7 cellular contexts compared by ENCODE assay signal in the genomic region with DNA sequence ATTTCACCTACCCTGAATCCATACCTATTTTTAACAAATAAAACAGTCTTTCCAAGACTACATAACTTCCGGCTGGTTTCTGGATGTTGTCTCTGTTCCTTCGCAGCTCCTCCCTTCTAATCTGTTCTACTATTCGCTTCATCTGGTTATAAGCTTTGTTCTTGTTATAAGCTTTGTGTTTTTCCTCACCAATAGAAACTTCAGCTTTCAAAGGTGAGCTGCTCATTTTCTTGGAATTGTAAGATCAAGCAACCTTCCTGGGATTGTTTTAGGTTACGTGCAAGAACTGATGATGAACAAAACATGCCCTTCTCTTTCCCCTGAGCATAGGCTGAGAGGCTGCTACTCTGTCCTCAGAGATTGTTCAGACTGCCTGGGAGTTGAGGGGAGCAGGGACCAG. TPM values are rescaled to one million over a fixed set of nuclear protein-coding genes. Genes with fewer than 3 reads are reported as not detected.
DNase-seq lines count a peak whose midpoint lies in the region; ATAC-seq and TF ChIP-seq lines count a peak whose summit lies in the region.

No MANE protein-coding gene starts in this region.

- ATAC-seq in activated B cell treated with CpG ODN at 0.5 μM for 24 hours (ENCODE audit: low read depth) (no peak), HG03175 (IDR thresholded peaks at IDR 0.05; ENCODE audit: unreplicated experiment) (no peak), GM21515 (IDR thresholded peaks at IDR 0.05; ENCODE audit: unreplicated experiment) (no peak)

- H3K4me3 Mint-ChIP-seq in activated B cell treated with CpG ODN at 0.5 μM for 24 hours: peak overlapping the region; percentile 90

- H3K27me3 ChIP-seq in hepatocyte (peaks cover 21% of the 10 kb centered on the region), spleen (replicated peaks in 1 of 7) (no peaks in the 10 kb centered on the region)

- no peaks in the 10 kb centered on the region for H3K9me2 ChIP-seq in hepatocyte (replicated peaks; ENCODE audit: insufficient read depth)

- POLR2A ChIA-PET in HEK293 (lab: Yijun Ruan, JAX): interaction anchor here (1.1 to 3.5 kb wide), 2 partner anchors 11 to 90 kb away, joined by 6 to 16 read pairs; a partner anchor contains a TSS
- POLR2A ChIA-PET in activated B cell treated with CpG ODN at 0.5 μM for 24 hours (lab: Charles Lee): interaction anchor here (0.5 to 5.2 kb wide), 6 partner anchors 41 to 130 kb away, joined by 3 to 34 read pairs (median 20); a partner anchor contains a TSS

- no peaks in the 10 kb centered on the region for H4K20me1 ChIP-seq in hepatocyte (ENCODE audit: insufficient read depth, poor library complexity, severe bottlenecking)

- H2AFZ ChIP-seq in hepatocyte: peak overlapping the region; percentile 85

- H3K4me1 ChIP-seq in HEK293 (ENCODE audit: control insufficient read depth, insufficient read depth, low read length): peaks cover 9% of the 10 kb centered on the region
- H3K4me1 ChIP-seq in hepatocyte (ENCODE audit: insufficient read depth): peaks cover 4% of the 10 kb centered on the region
- H3K4me1 ChIP-seq in spleen: peaks cover 9 to 79% (median 46%) of the 10 kb centered on the region in 6 donors

- intact Hi-C loops in activated B cell treated with CpG ODN at 0.5 μM for 24 hours (cut with micrococcal nuclease) (no loop called here), spleen (cut with DNase I; ENCODE audit: low total_unique reads) (loop anchor here (10.0 kb wide), 2 partner anchors 49 to 151 kb away; no protein-coding TSS in a partner anchor)

- H3K27ac ChIP-seq in HEK293 (ENCODE audit: extremely low read depth, low read depth, low read length): no peak overlapping the region
- H3K27ac ChIP-seq in hepatocyte: no peak overlapping the region
- H3K27ac ChIP-seq in spleen: peak overlapping the region in 7 of 8 donors; percentile 27 to 97 (median 95)

- DNase-seq in activated B cell treated with CpG ODN at 0.5 μM for 24 hours (no peak), hepatocyte (ENCODE audit: low spot score) (no peak), spleen (no peak), germinal center (ENCODE audit: low spot score) (no peak)

- CTCF ChIA-PET in HEK293 (lab: Yijun Ruan, JAX): interaction anchor here (0.7 to 1.3 kb wide), 7 partner anchors 15 to 90 kb away, joined by 3 to 4 read pairs (median 3); no protein-coding TSS in a partner anchor
- CTCF ChIA-PET in activated B cell treated with CpG ODN at 0.5 μM for 24 hours (lab: Charles Lee): interaction anchor here (1.2 to 4.3 kb wide), 2 partner anchors 28 to 89 kb away, joined by 5 to 15 read pairs; a partner anchor contains a TSS

- H3K79me2 ChIP-seq in hepatocyte: peaks cover 5% of the 10 kb centered on the region

- H3K27me3 Mint-ChIP-seq in activated B cell treated with CpG ODN at 0.5 μM for 24 hours: no peaks in the 10 kb centered on the region

- 67% methylated on average over 4 of the region's 4 CpGs for WGBS in hepatocyte (ENCODE audit: low lambda C conversion rate, missing lambda C conversion rate)
- 30 to 63% (median 59%) methylated on average over 4 of the region's 4 CpGs for WGBS in spleen, 5 donors

- H3K36me3 ChIP-seq in HEK293 (ENCODE audit: control insufficient read depth in 2 of 2, insufficient read depth in 1 of 2, low read length in 2 of 2): no peaks in the 10 kb centered on the region
- H3K36me3 ChIP-seq in hepatocyte (replicated peaks; ENCODE audit: insufficient read depth, low read depth): no peaks in the 10 kb centered on the region
- H3K36me3 ChIP-seq in spleen: peaks cover 0 to 16% (median 0%) of the 10 kb centered on the region in 6 donors

- H3K4me2 ChIP-seq in hepatocyte: peak overlapping the region; percentile 93

- H3K4me3 ChIP-seq in HEK293 (ENCODE audit: low read depth, low read length) (peak overlapping the region; percentile 65), hepatocyte (peak overlapping the region; percentile 81), spleen (peak overlapping the region; percentile 68 to 99 (median 94))

- H3K4me1 Mint-ChIP-seq in activated B cell treated with CpG ODN at 0.5 μM for 24 hours: peaks cover 48% of the 10 kb centered on the region

- no peaks in the 10 kb centered on the region for H3K9me3 Mint-ChIP-seq in activated B cell treated with CpG ODN at 0.5 μM for 24 hours

- H3K36me3 Mint-ChIP-seq in activated B cell treated with CpG ODN at 0.5 μM for 24 hours (ENCODE audit: low read depth): peaks cover 10% of the 10 kb centered on the region

- no peak for TF ChIP-seq CTCF in HEK293 (tag by site-specific recombination; IDR thresholded peaks at IDR 0.05)
- TF ChIP-seq CTCF in activated B cell treated with CpG ODN at 0.5 μM for 24 hours (IDR thresholded peaks at IDR 0.05): no peak
- TF ChIP-seq CTCF in hepatocyte (IDR thresholded peaks at IDR 0.05; ENCODE audit: poor library complexity): no peak
- TF ChIP-seq CTCF in spleen (IDR thresholded peaks at IDR 0.05 in 8 of 11, conservative IDR thresholded peaks at IDR 0.05 in 3 of 11): no peak

- peak overlapping the region; percentile 85 for H3K27ac Mint-ChIP-seq in activated B cell treated with CpG ODN at 0.5 μM for 24 hours

- TF ChIP-seq POLR2A in spleen (IDR thresholded peaks at IDR 0.05): no peak

- H3K9me3 ChIP-seq in HEK293 (ENCODE audit: control insufficient read depth, insufficient read depth, low read depth, low read length) (no peaks in the 10 kb centered on the region), hepatocyte (ENCODE audit: low read depth) (no peaks in the 10 kb centered on the region), spleen (no peaks in the 10 kb centered on the region)

TF ChIP-seq in HEK293, 187 proteins besides CTCF, POLR2A, EP300 and RAD21:
- TF ChIP-seq ZNF138 (tag by site-specific recombination; IDR thresholded peaks at IDR 0.05; ENCODE audit: borderline replicate concordance) (no peak), ZSCAN23 (tag by site-specific recombination; IDR thresholded peaks at IDR 0.05) (no peak), ZNF664 (tag by site-specific recombination; IDR thresholded peaks at IDR 0.05) (no peak), ZNF266 (tag by site-specific recombination; IDR thresholded peaks at IDR 0.05; ENCODE audit: low read depth) (no peak), ZNF549 (tag by site-specific recombination; IDR thresholded peaks at IDR 0.05) (no peak), ZNF341 (tag by site-specific recombination; IDR thresholded peaks at IDR 0.05; ENCODE audit: low read depth) (no peak), ZNF169 (tag by site-specific recombination; IDR thresholded peaks at IDR 0.05) (no peak), ZNF701 (tag by site-specific recombination; IDR thresholded peaks at IDR 0.05) (no peak), ZNF175 (tag by site-specific recombination; IDR thresholded peaks at IDR 0.05) (no peak), ZNF311 (tag by site-specific recombination; IDR thresholded peaks at IDR 0.05; ENCODE audit: borderline replicate concordance) (no peak), ZXDB (tag by site-specific recombination; IDR thresholded peaks at IDR 0.05) (no peak), GFI1B (tag by site-specific recombination; IDR thresholded peaks at IDR 0.05) (no peak), ZBTB8A (tag by site-specific recombination; IDR thresholded peaks at IDR 0.05) (no peak), ZNF558 (tag by site-specific recombination; IDR thresholded peaks at IDR 0.05) (no peak), ZNF529 (tag by site-specific recombination; IDR thresholded peaks at IDR 0.05; ENCODE audit: insufficient replicate concordance) (no peak), ZNF350 (tag by site-specific recombination; IDR thresholded peaks at IDR 0.05) (no peak), ZNF473 (tag by site-specific recombination; IDR thresholded peaks at IDR 0.05) (no peak)
- TF ChIP-seq, protein P1, sequence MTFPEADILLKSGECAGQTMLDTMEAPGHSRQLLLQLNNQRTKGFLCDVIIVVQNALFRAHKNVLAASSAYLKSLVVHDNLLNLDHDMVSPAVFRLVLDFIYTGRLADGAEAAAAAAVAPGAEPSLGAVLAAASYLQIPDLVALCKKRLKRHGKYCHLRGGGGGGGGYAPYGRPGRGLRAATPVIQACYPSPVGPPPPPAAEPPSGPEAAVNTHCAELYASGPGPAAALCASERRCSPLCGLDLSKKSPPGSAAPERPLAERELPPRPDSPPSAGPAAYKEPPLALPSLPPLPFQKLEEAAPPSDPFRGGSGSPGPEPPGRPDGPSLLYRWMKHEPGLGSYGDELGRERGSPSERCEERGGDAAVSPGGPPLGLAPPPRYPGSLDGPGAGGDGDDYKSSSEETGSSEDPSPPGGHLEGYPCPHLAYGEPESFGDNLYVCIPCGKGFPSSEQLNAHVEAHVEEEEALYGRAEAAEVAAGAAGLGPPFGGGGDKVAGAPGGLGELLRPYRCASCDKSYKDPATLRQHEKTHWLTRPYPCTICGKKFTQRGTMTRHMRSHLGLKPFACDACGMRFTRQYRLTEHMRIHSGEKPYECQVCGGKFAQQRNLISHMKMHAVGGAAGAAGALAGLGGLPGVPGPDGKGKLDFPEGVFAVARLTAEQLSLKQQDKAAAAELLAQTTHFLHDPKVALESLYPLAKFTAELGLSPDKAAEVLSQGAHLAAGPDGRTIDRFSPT (tag by site-specific recombination; IDR thresholded peaks at IDR 0.05): no peak
- TF ChIP-seq, protein P2, sequence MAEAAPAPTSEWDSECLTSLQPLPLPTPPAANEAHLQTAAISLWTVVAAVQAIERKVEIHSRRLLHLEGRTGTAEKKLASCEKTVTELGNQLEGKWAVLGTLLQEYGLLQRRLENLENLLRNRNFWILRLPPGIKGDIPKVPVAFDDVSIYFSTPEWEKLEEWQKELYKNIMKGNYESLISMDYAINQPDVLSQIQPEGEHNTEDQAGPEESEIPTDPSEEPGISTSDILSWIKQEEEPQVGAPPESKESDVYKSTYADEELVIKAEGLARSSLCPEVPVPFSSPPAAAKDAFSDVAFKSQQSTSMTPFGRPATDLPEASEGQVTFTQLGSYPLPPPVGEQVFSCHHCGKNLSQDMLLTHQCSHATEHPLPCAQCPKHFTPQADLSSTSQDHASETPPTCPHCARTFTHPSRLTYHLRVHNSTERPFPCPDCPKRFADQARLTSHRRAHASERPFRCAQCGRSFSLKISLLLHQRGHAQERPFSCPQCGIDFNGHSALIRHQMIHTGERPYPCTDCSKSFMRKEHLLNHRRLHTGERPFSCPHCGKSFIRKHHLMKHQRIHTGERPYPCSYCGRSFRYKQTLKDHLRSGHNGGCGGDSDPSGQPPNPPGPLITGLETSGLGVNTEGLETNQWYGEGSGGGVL (tag by site-specific recombination; IDR thresholded peaks at IDR 0.05): no peak

RNA-seq across cellular contexts. Expression of a gene that starts 2.1 kb away (rescaled TPM):
- 8.3 and 8.4 TPM in 2 replicates for total RNA-seq in activated B cell treated with CpG ODN at 0.5 μM for 24 hours
- total RNA-seq in hepatocyte: 3.3 and 3.5 TPM in 2 replicates
- 2.3 and 2.8 TPM in 2 replicates for polyA plus RNA-seq in hepatocyte
- total RNA-seq in spleen: 10 to 100 TPM; 16.0 to 54.0 (median 37.4) TPM
- 1 to 10 TPM; 3.4 to 8.2 (median 4.2) TPM for polyA plus RNA-seq in spleen

Comparison
In these comparisons a context has a peak if more than half of its experiments do, and no peak if none do; other contexts are left out.
1. H3K27ac ChIP-seq: peak in spleen (7 of 8); none in HEK293 (single experiment) and hepatocyte (single experiment).
2. Peak in every context shown above with its lines, with median percentiles within 50 percentile points of each other: H3K4me3 ChIP-seq.